17 cellular contexts compared by ENCODE assay signal in genomic region chr3:106121491-106122289, GRCh38.
"Had no signal": no experiment of that assay in that cellular context is flagged by ENCODE, and none has a peak within 500 bp of the region (broad histone marks: within the 10 kb centered on the region; RNA-seq: fewer than 3 reads in every experiment).

No MANE protein-coding gene starts in this region.

- ATAC-seq: activated CD4-positive, alpha-beta T cell treated with anti-CD3 and anti-CD28 coated beads for 36 hours; heart left ventricle; left cardiac atrium; lower lobe of right lung; sciatic nerve had no signal

- DNase-seq: activated CD4-positive, alpha-beta memory T cell treated with anti-CD3 and anti-CD28 coated beads, Interleukin-2, amount 10 ng/mL, durations not matched to agents 7 days and 5 days; activated CD4-positive, alpha-beta T cell treated with anti-CD3 and anti-CD28 coated beads for 36 hours; activated naive CD4-positive, alpha-beta T cell treated with anti-CD3 and anti-CD28 coated beads, Interleukin-2, amount 50 U/mL, for 16 hours; activated T-cell treated with anti-CD3 and anti-CD28 coated beads, Interleukin-2, amount 50 U/mL, for 24 hours; central memory CD4-positive, alpha-beta T cell; heart left ventricle; left cardiac atrium; lower lobe of right lung; midbrain; ovary; spleen; stomach; T-helper 2 cell had no signal

- H3K27me3 ChIP-seq: heart left ventricle, ovary, spleen, stomach had no signal

- H3K4me3 ChIP-seq: coronary artery, heart left ventricle, lower lobe of right lung, ovary, spleen, stomach, thoracic aorta had no signal

- H3K36me3 ChIP-seq: heart left ventricle, lower lobe of right lung, ovary, spleen, stomach, thoracic aorta had no signal

- H3K9me3 ChIP-seq: heart left ventricle, lower lobe of right lung, ovary, spleen, stomach, thoracic aorta had no signal

- H3K27ac Mint-ChIP-seq: activated CD4-positive, alpha-beta memory T cell treated with anti-CD3 and anti-CD28 coated beads, Interleukin-2, amount 10 ng/mL, durations not matched to agents 7 days and 5 days; activated CD4-positive, alpha-beta T cell treated with anti-CD3 and anti-CD28 coated beads for 36 hours; activated T-cell treated with anti-CD3 and anti-CD28 coated beads, Interleukin-2, amount 50 U/mL, for 24 hours had no signal

- H3K27ac ChIP-seq: coronary artery, heart left ventricle, lower lobe of right lung, ovary, spleen, stomach, thoracic aorta had no signal

- H3K4me3 Mint-ChIP-seq: activated CD4-positive, alpha-beta memory T cell treated with anti-CD3 and anti-CD28 coated beads, Interleukin-2, amount 10 ng/mL, durations not matched to agents 7 days and 5 days; activated CD4-positive, alpha-beta T cell treated with anti-CD3 and anti-CD28 coated beads for 36 hours; activated T-cell treated with anti-CD3 and anti-CD28 coated beads, Interleukin-2, amount 50 U/mL, for 24 hours; neural crest cell had no signal

- H3K4me1 ChIP-seq: lower lobe of right lung, spleen, stomach had no signal

- H3K27me3 Mint-ChIP-seq: activated CD4-positive, alpha-beta memory T cell treated with anti-CD3 and anti-CD28 coated beads, Interleukin-2, amount 10 ng/mL, durations not matched to agents 7 days and 5 days; activated CD4-positive, alpha-beta T cell treated with anti-CD3 and anti-CD28 coated beads for 36 hours; activated T-cell treated with anti-CD3 and anti-CD28 coated beads, Interleukin-2, amount 50 U/mL, for 24 hours had no signal

- H3K9me3 Mint-ChIP-seq: activated T-cell treated with anti-CD3 and anti-CD28 coated beads, Interleukin-2, amount 50 U/mL, for 24 hours; neural crest cell had no signal
